Comparison of ENCODE assay signal across 15 cellular contexts in genomic region chr9:91185193-91185886, GRCh38.
DNase-seq lines count a peak whose midpoint lies in the region; ATAC-seq and TF ChIP-seq lines count a peak whose summit lies in the region.
"Had no signal": no experiment of that assay in that cellular context is flagged by ENCODE, and none has a peak within 500 bp of the region (broad histone marks: within the 10 kb centered on the region; RNA-seq: fewer than 3 reads in every experiment).

No MANE protein-coding gene starts in this region.

- TF ChIP-seq CTCF in stomach (IDR thresholded peaks at IDR 0.05), result no peak

- no peaks in the 10 kb centered on the region for H3K27me3 ChIP-seq in stomach
- H3K27me3 ChIP-seq: BE2C had no signal

- H3K27ac Mint-ChIP-seq in activated CD4-positive, alpha-beta memory T cell treated with anti-CD3 and anti-CD28 coated beads, Interleukin-2, amount 10 ng/mL, durations not matched to agents 7 days and 5 days, result no peak overlapping the region
- H3K27ac Mint-ChIP-seq: CD4-positive, alpha-beta memory T cell had no signal

- peaks cover 22% of the 10 kb centered on the region for H3K9me3 Mint-ChIP-seq in activated CD4-positive, alpha-beta memory T cell treated with anti-CD3 and anti-CD28 coated beads, Interleukin-2, amount 10 ng/mL, durations not matched to agents 7 days and 5 days

- H3K4me1 ChIP-seq in stomach, result peaks cover 0 to 10% (median 4%) of the 10 kb centered on the region in 4 donors
- H3K4me1 ChIP-seq: BE2C had no signal

- no peaks in the 10 kb centered on the region for H3K9me3 ChIP-seq in stomach
- H3K9me3 ChIP-seq: BE2C had no signal

- no peak overlapping the region for H3K4me3 Mint-ChIP-seq in activated CD4-positive, alpha-beta memory T cell treated with anti-CD3 and anti-CD28 coated beads, Interleukin-2, amount 10 ng/mL, durations not matched to agents 7 days and 5 days
- H3K4me3 Mint-ChIP-seq: CD4-positive, alpha-beta memory T cell had no signal

- peak; percentile 79 for ATAC-seq in left lobe of liver

- H3K27ac ChIP-seq in stomach, result no peak overlapping the region
- H3K27ac ChIP-seq: PC-9 had no signal

- CTCF ChIA-PET in activated CD4-positive, alpha-beta memory T cell treated with anti-CD3 and anti-CD28 coated beads, Interleukin-2, amount 10 ng/mL, durations not matched to agents 7 days and 5 days (lab: Charles Lee), result interaction anchor here (1.5 to 2.1 kb wide), 2 partner anchors 10 to 18 kb away, joined by 4 to 7 read pairs; no protein-coding TSS in a partner anchor

- POLR2A ChIA-PET in activated CD4-positive, alpha-beta memory T cell treated with anti-CD3 and anti-CD28 coated beads, Interleukin-2, amount 10 ng/mL, durations not matched to agents 7 days and 5 days (lab: Charles Lee), result interaction anchor here (1.1 to 5.3 kb wide), 4 partner anchors 8 to 239 kb away, joined by 3 to 36 read pairs (median 22); no protein-coding TSS in a partner anchor

- no peak for TF ChIP-seq POLR2A in stomach (IDR thresholded peaks at IDR 0.05)

- no peak for TF ChIP-seq EP300 in stomach (IDR thresholded peaks at IDR 0.05)

- peak; percentile 18 to 21 for DNase-seq in activated T-cell treated with anti-CD3 and anti-CD28 coated beads, Interleukin-2, amount 50 U/mL, for 48 hours
- no peak for DNase-seq in activated T-cell treated with anti-CD3 and anti-CD28 coated beads, Interleukin-2, amount 50 U/mL, for 1 hour
- DNase-seq in activated CD4-positive, alpha-beta memory T cell treated with anti-CD3 and anti-CD28 coated beads, Interleukin-2, amount 10 ng/mL, durations not matched to agents 7 days and 5 days, result peak; percentile 14
- peak; percentile 59 for DNase-seq in left lobe of liver (ENCODE audit: low spot score)
- DNase-seq in stomach, result peak; percentile 9
- DNase-seq in T-helper 1 cell, result no peak
- DNase-seq in stimulated activated naive CD4-positive, alpha-beta T cell (lab: John Stamatoyannopoulos, UW), result no peak
- DNase-seq: BE2C; CD4-positive, alpha-beta memory T cell; GOT3; NCI-H1105 treated with DMSO at 0.1 percent for 48 hours; NCI-H187 treated with DMSO at 0.1 percent for 48 hours; NCI-H774; PC-9; Right ventricle myocardium superior had no signal

- intact Hi-C loops in stomach (cut with DNase I; ENCODE audit: low total_unique reads), result no loop called here

- peaks cover 31% of the 10 kb centered on the region for H3K36me3 Mint-ChIP-seq in activated CD4-positive, alpha-beta memory T cell treated with anti-CD3 and anti-CD28 coated beads, Interleukin-2, amount 10 ng/mL, durations not matched to agents 7 days and 5 days (ENCODE audit: low read depth)
- H3K36me3 Mint-ChIP-seq: CD4-positive, alpha-beta memory T cell had no signal

- 85 to 96% (median 92%) methylated on average over 10 of the region's 10 CpGs for WGBS in stomach, 5 donors

- H3K36me3 ChIP-seq in stomach, result no peaks in the 10 kb centered on the region
- H3K36me3 ChIP-seq: BE2C had no signal

- H3K27me3 Mint-ChIP-seq in activated CD4-positive, alpha-beta memory T cell treated with anti-CD3 and anti-CD28 coated beads, Interleukin-2, amount 10 ng/mL, durations not matched to agents 7 days and 5 days, result no peaks in the 10 kb centered on the region
- H3K27me3 Mint-ChIP-seq: CD4-positive, alpha-beta memory T cell had no signal

- H3K4me1 Mint-ChIP-seq in activated CD4-positive, alpha-beta memory T cell treated with anti-CD3 and anti-CD28 coated beads, Interleukin-2, amount 10 ng/mL, durations not matched to agents 7 days and 5 days, result peaks cover 31% of the 10 kb centered on the region

- H3K4me3 ChIP-seq in stomach, result no peak overlapping the region
- H3K4me3 ChIP-seq: PC-9 had no signal

Comparison
In these comparisons a context has a peak if more than half of its experiments do, and no peak if none do; other contexts are left out.
1. DNase-seq: peak in activated T-cell treated with anti-CD3 and anti-CD28 coated beads, Interleukin-2, amount 50 U/mL, for 48 hours (2 of 2), activated CD4-positive, alpha-beta memory T cell treated with anti-CD3 and anti-CD28 coated beads, Interleukin-2, amount 10 ng/mL, durations not matched to agents 7 days and 5 days (single experiment), left lobe of liver (single experiment) and stomach (single experiment); none in activated T-cell treated with anti-CD3 and anti-CD28 coated beads, Interleukin-2, amount 50 U/mL, for 1 hour (single experiment), T-helper 1 cell (0 of 5) and stimulated activated naive CD4-positive, alpha-beta T cell (0 of 6).